ENCODE assay signal across 1 cellular context in the genomic region with DNA sequence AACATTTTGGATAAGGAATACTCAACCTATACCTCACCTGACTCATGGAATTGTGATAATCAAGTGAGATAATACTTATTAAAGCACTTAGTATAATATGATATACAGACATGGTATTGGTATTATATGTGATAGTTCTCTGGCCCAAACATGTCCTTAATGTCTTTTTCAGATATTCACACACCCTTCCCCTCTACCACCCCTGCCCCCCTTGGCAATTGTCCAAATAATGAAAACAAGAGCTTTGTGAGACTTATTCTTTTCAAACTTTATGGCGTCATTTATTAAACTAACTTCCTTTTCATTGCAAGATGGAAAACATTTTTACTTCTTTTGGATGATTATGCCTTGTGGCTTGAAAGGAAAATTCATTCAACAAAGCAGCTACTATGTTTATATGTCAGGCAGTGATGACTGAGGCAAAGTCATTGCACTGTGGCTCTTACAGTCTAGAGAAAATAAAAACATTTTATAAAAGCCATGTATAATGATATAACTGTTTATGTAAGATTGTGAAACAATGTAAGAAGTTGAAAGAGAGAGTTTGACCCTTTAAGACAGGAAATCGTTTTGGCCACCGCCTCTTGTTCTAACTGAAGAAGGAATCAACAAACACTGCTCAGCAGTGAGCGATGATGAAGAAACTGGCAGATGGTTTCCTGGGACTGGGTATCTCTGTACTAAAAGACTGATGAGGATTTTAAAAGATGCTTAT.
TF ChIP-seq lines count a peak whose summit lies in the region.

No MANE protein-coding gene starts in this region.

TF ChIP-seq in K562, 482 proteins besides CTCF, POLR2A, EP300 and RAD21:
- TF ChIP-seq SNIP1 (IDR thresholded peaks at IDR 0.05; ENCODE audit: low read depth) (no peak), NFIC (IDR thresholded peaks at IDR 0.05) (peak; percentile 71)
